Comparison of ENCODE assay signal across 10 cellular contexts in genomic region chr17:4858068-4858879, GRCh38. TPM values are rescaled to one million over a fixed set of nuclear protein-coding genes. Genes with fewer than 3 reads are reported as not detected.
DNase-seq lines count a peak whose midpoint lies in the region; ATAC-seq and TF ChIP-seq lines count a peak whose summit lies in the region.
"Had no signal": no experiment of that assay in that cellular context is flagged by ENCODE, and none has a peak within 500 bp of the region (broad histone marks: within the 10 kb centered on the region; RNA-seq: fewer than 3 reads in every experiment).

No MANE protein-coding gene starts in this region.

- H3K27ac ChIP-seq in ascending aorta (peak overlapping the region; percentile 56 to 61), right cardiac atrium (ENCODE audit: low read length) (peak overlapping the region; percentile 81), parathyroid adenoma (peak overlapping the region; percentile 43)
- H3K27ac ChIP-seq: brain microvascular endothelial cell had no signal

- intact Hi-C loops in ascending aorta (cut with DNase I) (no loop called here), right cardiac atrium (cut with DNase I) (no loop called here)

- peaks cover 0 to 5% of the 10 kb centered on the region in 2 donors for H3K36me3 ChIP-seq in ascending aorta
- H3K36me3 ChIP-seq in parathyroid adenoma (ENCODE audit: control insufficient read depth, insufficient read depth, low read length) = no peaks in the 10 kb centered on the region
- H3K36me3 ChIP-seq: brain microvascular endothelial cell had no signal

- H2AFZ ChIP-seq in parathyroid adenoma = no peak overlapping the region

- H3K4me1 ChIP-seq in ascending aorta = peaks cover 0 to 13% of the 10 kb centered on the region in 2 donors
- peaks cover 24% of the 10 kb centered on the region for H3K4me1 ChIP-seq in right cardiac atrium (ENCODE audit: control insufficient read depth, insufficient read depth, low read length)
- peaks cover 11% of the 10 kb centered on the region for H3K4me1 ChIP-seq in parathyroid adenoma

- H3K4me2 ChIP-seq in parathyroid adenoma (ENCODE audit: low read length) = peak overlapping the region; percentile 26

- no peaks in the 10 kb centered on the region for H3K27me3 ChIP-seq in ascending aorta
- H3K27me3 ChIP-seq in right cardiac atrium (ENCODE audit: control insufficient read depth, insufficient read depth) = no peaks in the 10 kb centered on the region
- no peaks in the 10 kb centered on the region for H3K27me3 ChIP-seq in parathyroid adenoma (ENCODE audit: control insufficient read depth, insufficient read depth, low read length)
- H3K27me3 ChIP-seq: brain microvascular endothelial cell had no signal

- H3K9me3 ChIP-seq in ascending aorta (no peaks in the 10 kb centered on the region), right cardiac atrium (ENCODE audit: control insufficient read depth, low read length) (no peaks in the 10 kb centered on the region), parathyroid adenoma (ENCODE audit: control insufficient read depth, low read length) (no peaks in the 10 kb centered on the region)

- 50% methylated on average over 7 of the region's 7 CpGs for WGBS in right cardiac atrium

- ATAC-seq in right cardiac atrium (peak; percentile 79 to 89), HG02623 (IDR thresholded peaks at IDR 0.05; ENCODE audit: unreplicated experiment) (no peak)

- peaks cover 41% of the 10 kb centered on the region for H3K79me2 ChIP-seq in parathyroid adenoma

- TF ChIP-seq CTCF in ascending aorta (IDR thresholded peaks at IDR 0.05) (no peak), parathyroid adenoma (IDR thresholded peaks at IDR 0.05) (no peak)

- no peak overlapping the region for H3K4me3 ChIP-seq in ascending aorta
- H3K4me3 ChIP-seq in right cardiac atrium (ENCODE audit: low read length) = no peak overlapping the region
- no peak overlapping the region for H3K4me3 ChIP-seq in parathyroid adenoma (ENCODE audit: low read depth, low read length)

- H3K9ac ChIP-seq in parathyroid adenoma = no peak overlapping the region

- DNase-seq in D341Med (ENCODE audit: low spot score) = peak; percentile 39
- no peak for DNase-seq in ascending aorta (ENCODE audit: low spot score in 2 of 2)
- DNase-seq in right cardiac atrium = peak in 2 of 3 donors; percentile 30 to 72
- no peak for DNase-seq in NCI-H2227 (lab: John Stamatoyannopoulos, UW; ENCODE audit: unreplicated experiment)
- DNase-seq in hepatic stellate cell (ENCODE audit: low spot score) = no peak
- DNase-seq in DMS114 treated with DMSO at 0.1 percent for 48 hours (lab: John Stamatoyannopoulos, UW; ENCODE audit: unreplicated experiment) = no peak
- DNase-seq: brain microvascular endothelial cell; CD8-positive, alpha-beta memory T cell had no signal

RNA-seq across cellular contexts. Expression of gene MINK1, which starts 25.1 kb away (rescaled TPM):
- total RNA-seq in ascending aorta (45.6 TPM), right cardiac atrium (10 to 100 TPM; 44.5 to 54.7 (median 49.3) TPM)
- 31.1 TPM for polyA plus RNA-seq in right cardiac atrium

RNA-seq across cellular contexts. Expression of gene C17orf107, which starts 41.1 kb away (rescaled TPM):
- total RNA-seq in ascending aorta (not detected), right cardiac atrium (1 to 10 TPM; 2.7 to 3.3 (median 2.8) TPM)
- polyA plus RNA-seq in right cardiac atrium = 3.6 TPM

RNA-seq across cellular contexts. Expression of gene CHRNE, which starts 44.6 kb away (rescaled TPM):
- total RNA-seq in ascending aorta = not detected
- 100 to 1,000 TPM in 1 of 4 donors, 10 to 100 TPM in 3; 57.6 to 106 (median 68.9) TPM for total RNA-seq in right cardiac atrium
- polyA plus RNA-seq in right cardiac atrium = 63.6 TPM

RNA-seq across cellular contexts. Expression of gene PLD2, which starts 51.3 kb away (rescaled TPM):
- 64.5 TPM for total RNA-seq in ascending aorta
- 10 to 100 TPM; 12.0 to 15.3 (median 13.4) TPM for total RNA-seq in right cardiac atrium
- 10.0 TPM for polyA plus RNA-seq in right cardiac atrium

Comparison
In these comparisons a context has a peak if more than half of its experiments do, and no peak if none do; other contexts are left out.
1. DNase-seq: peak in D341Med (single experiment) and right cardiac atrium (2 of 3); none in ascending aorta (0 of 2), NCI-H2227 (single experiment), hepatic stellate cell (single experiment) and DMS114 treated with DMSO at 0.1 percent for 48 hours (single experiment).
2. RNA of gene CHRNE, which starts 44.6 kb away (total RNA-seq): 57.6 to 106 TPM in right cardiac atrium; not detected in ascending aorta (single experiment); every median in the first group is over 10 times any median in the second.
3. Peak in every context shown above with its lines, with median percentiles within 50 percentile points of each other: H3K27ac ChIP-seq.